ENCODE assay signal across 31 cellular contexts in genomic region chr4:173200103-173200502, GRCh38.
"Had no signal": no experiment of that assay in that cellular context is flagged by ENCODE, and none has a peak within 500 bp of the region (broad histone marks: within the 10 kb centered on the region; RNA-seq: fewer than 3 reads in every experiment).

No MANE protein-coding gene starts in this region.

- H3K4me3 ChIP-seq: adrenal gland, body of pancreas, breast epithelium had no signal

- H3K9me3 ChIP-seq: body of pancreas had no signal

- FAIRE-seq: astrocyte, TTC549 had no signal

- H3K27ac ChIP-seq: adrenal gland, body of pancreas, brain microvascular endothelial cell, breast epithelium, VCaP had no signal

- H3K4me1 ChIP-seq: adrenal gland had no signal

- H3K27me3 ChIP-seq: adrenal gland, body of pancreas, brain microvascular endothelial cell, breast epithelium had no signal

- H3K36me3 ChIP-seq: adrenal gland, brain microvascular endothelial cell, breast epithelium had no signal

- DNase-seq: activated B cell treated with CpG ODN at 0.5 μM for 24 hours; activated CD4-positive, alpha-beta memory T cell treated with anti-CD3 and anti-CD28 coated beads for 36 hours; activated CD4-positive, alpha-beta T cell treated with anti-CD3 and anti-CD28 coated beads for 4 hours; activated CD4-positive, alpha-beta T cell treated with anti-CD3 and anti-CD28 coated beads, Interleukin-2, amount 10 ng/mL, durations not matched to agents 24 days and 14 days; activated CD4-positive, alpha-beta T cell treated with anti-CD3 and anti-CD28 coated beads, Interleukin-2, amount 50 U/mL, for 1 hour; activated CD4-positive, alpha-beta T cell treated with anti-CD3 and anti-CD28 coated beads, Interleukin-2, amount 50 U/mL, for 4 hours; activated CD4-positive, CD25-positive, alpha-beta regulatory T cell treated with anti-CD3 and anti-CD28 coated beads, Interleukin-2, amount 50 U/mL, for 72 hours; activated CD8-positive, alpha-beta memory T cell treated with anti-CD3 and anti-CD28 coated beads, Interleukin-2, amount 50 U/mL, for 4 hours; activated CD8-positive, alpha-beta T cell treated with anti-CD3 and anti-CD28 coated beads for 36 hours; activated effector memory CD4-positive, alpha-beta T cell treated with anti-CD3 and anti-CD28 coated beads, Interleukin-2, amount 50 U/mL, for 16 hours; activated gamma-delta T cell treated with Interleukin-2 at 50 U/mL for 16 hours; activated naive CD4-positive, alpha-beta T cell; activated naive CD4-positive, alpha-beta T cell treated with anti-CD3 and anti-CD28 coated beads for 36 hours; activated naive CD4-positive, alpha-beta T cell treated with anti-CD3 and anti-CD28 coated beads, Interleukin-2, amount 50 U/mL, for 16 hours; activated naive CD8-positive, alpha-beta T cell treated with anti-CD3 and anti-CD28 coated beads for 36 hours; activated T-cell treated with anti-CD3 and anti-CD28 coated beads for 4 hours; activated T-cell treated with anti-CD3 and anti-CD28 coated beads, Interleukin-2, amount 50 U/mL, for 1 hour; activated T-cell treated with anti-CD3 and anti-CD28 coated beads, Interleukin-2, amount 50 U/mL, for 4 hours; activated T-cell treated with anti-CD3 and anti-CD28 coated beads, Interleukin-2, amount 50 U/mL, for 72 hours; adrenal gland; amniotic stem cell; aorta; body of pancreas; brain microvascular endothelial cell; central memory CD4-positive, alpha-beta T cell; T-helper 2 cell; T-helper 9 cell had no signal
